ENCODE assay signal across 11 cellular contexts in genomic region chr11:59107721-59108120, GRCh38. TPM values are rescaled to one million over a fixed set of nuclear protein-coding genes. Genes with fewer than 3 reads are reported as not detected.
DNase-seq lines count a peak whose midpoint lies in the region; ATAC-seq, FAIRE-seq and TF ChIP-seq lines count a peak whose summit lies in the region.
"Not testable (repeated sequence)": the region's sequence is repeated elsewhere in the genome, so short reads cannot be mapped to it uniquely, and the experiment has no call there.
"Had no signal": no experiment of that assay in that cellular context is flagged by ENCODE, and none has a peak within 500 bp of the region (broad histone marks: within the 10 kb centered on the region; RNA-seq: fewer than 3 reads in every experiment).

No MANE protein-coding gene starts in this region.

- H3K27ac ChIP-seq in OCI-LY1 (ENCODE audit: low read depth, low read length, poor library complexity, severe bottlenecking), result peak overlapping the region; percentile 98
- H3K27ac ChIP-seq in H1 (ENCODE audit: low read depth, low read length); suprapubic skin: not testable (repeated sequence)

- not testable (repeated sequence) for H3K14ac ChIP-seq in H1 (ENCODE audit: insufficient read length)

- not testable (repeated sequence) for H2AFZ ChIP-seq in OCI-LY1 (ENCODE audit: low read length)
- 0 out of 2 replicates have a peak overlapping the region, but pooled peaks have one; percentile 8 for H2AFZ ChIP-seq in H1 (ENCODE audit: low read length)

- H3K79me2 ChIP-seq in OCI-LY1 (ENCODE audit: insufficient read depth, low read length), result peaks cover 48% of the 10 kb centered on the region
- not testable (repeated sequence) for H3K79me2 ChIP-seq in H1 (ENCODE audit: control insufficient read depth in 1 of 2, insufficient read depth in 2 of 2, low read length in 2 of 2)

- H3K18ac ChIP-seq in H1 (ENCODE audit: extremely low read depth, low read length), result not testable (repeated sequence)

- not testable (repeated sequence) for H3K23ac ChIP-seq in H1 (ENCODE audit: insufficient read length)

- H2BK120ac ChIP-seq in H1 (replicated peaks; ENCODE audit: low read depth, low read length), result not testable (repeated sequence)

- H3K9me2 ChIP-seq in OCI-LY1 (ENCODE audit: low read depth, low read length), result not testable (repeated sequence)

- not testable (repeated sequence) for H3K56ac ChIP-seq in H1 (replicated peaks; ENCODE audit: insufficient read length, low read depth, low read length)

- not testable (repeated sequence) for TF ChIP-seq EP300 in H1 (IDR thresholded peaks at IDR 0.05; ENCODE audit: borderline replicate concordance in 1 of 2, low read depth in 2 of 2, low read length in 2 of 2); suprapubic skin (IDR thresholded peaks at IDR 0.05)

- TF ChIP-seq RAD21 in H1 (IDR thresholded peaks at IDR 0.05 in 1 of 2, conservative IDR thresholded peaks at IDR 0.05 in 1 of 2; ENCODE audit: low read depth in 2 of 2, low read length in 2 of 2), result not testable (repeated sequence)

- H2BK12ac ChIP-seq in H1 (ENCODE audit: low read depth, low read length), result not testable (repeated sequence)

- peaks cover 56% of the 10 kb centered on the region for H3K27me3 Mint-ChIP-seq in activated T-cell treated with anti-CD3 and anti-CD28 coated beads, Interleukin-2, amount 50 U/mL, for 24 hours
- H3K27me3 Mint-ChIP-seq in mesothelial cell of epicardium (ENCODE audit: low read depth), result peaks cover 42% of the 10 kb centered on the region

- FAIRE-seq in H1 (lab: Jason Lieb, UNC), result peak; percentile 7

- POLR2A ChIA-PET in H1 (lab: Charles Lee; ENCODE audit: partially characterized antibody), result interaction anchor here (1.0 to 2.2 kb wide), 9 partner anchors 11 to 180 kb away, joined by 3 to 16 read pairs (median 3); no protein-coding TSS in a partner anchor

- not testable (repeated sequence) for H2BK20ac ChIP-seq in H1 (ENCODE audit: low read length)

- H3K36me3 Mint-ChIP-seq in activated T-cell treated with anti-CD3 and anti-CD28 coated beads, Interleukin-2, amount 50 U/mL, for 24 hours (ENCODE audit: low read depth), result peaks cover 49% of the 10 kb centered on the region
- H3K36me3 Mint-ChIP-seq in mesothelial cell of epicardium, result not testable (repeated sequence)

- H3K4me1 ChIP-seq in OCI-LY1 (ENCODE audit: insufficient read depth, low read length, severe bottlenecking), result peaks cover 83% of the 10 kb centered on the region
- H3K4me1 ChIP-seq in H1 (replicated peaks in 1 of 4; ENCODE audit: control insufficient read depth in 3 of 4, insufficient read depth in 4 of 4, low read length in 3 of 4), result not testable (repeated sequence)
- H3K4me1 ChIP-seq in suprapubic skin, result peaks cover 16% of the 10 kb centered on the region

- H2AK5ac ChIP-seq in H1 (ENCODE audit: low read depth, low read length), result not testable (repeated sequence)

- not testable (repeated sequence) for H3K9me3 ChIP-seq in OCI-LY1 (ENCODE audit: low read length); H1 (ENCODE audit: insufficient read depth in 2 of 2, low read depth in 1 of 2, low read length in 1 of 2); suprapubic skin

- TF ChIP-seq CTCF in GM12864 (IDR thresholded peaks at IDR 0.05; ENCODE audit: low read depth, low read length, missing control alignments); OCI-LY1 (IDR thresholded peaks at IDR 0.05; ENCODE audit: low read length); H1 (IDR thresholded peaks at IDR 0.05; ENCODE audit: control extremely low read depth in 1 of 3, insufficient read depth in 1 of 3, low read depth in 1 of 3, low read length in 3 of 3); mesothelial cell of epicardium (IDR thresholded peaks at IDR 0.05; ENCODE audit: unreplicated experiment); suprapubic skin (IDR thresholded peaks at IDR 0.05): not testable (repeated sequence)

- not testable (repeated sequence) for H3F3A ChIP-seq in OCI-LY1 (ENCODE audit: insufficient read depth, low read length)

- H2BK15ac ChIP-seq in H1 (ENCODE audit: low read length), result not testable (repeated sequence)

- DNase-seq in GM12864 (ENCODE audit: low read depth) (peak; percentile 15), H1 (ENCODE audit: low read depth in 1 of 2, low spot score in 2 of 2) (peak in 1 of 2 experiments; percentile 49)
- not testable (repeated sequence) for DNase-seq in activated T-cell treated with anti-CD3 and anti-CD28 coated beads, Interleukin-2, amount 50 U/mL, for 24 hours; mesothelial cell of epicardium (ENCODE audit: low spot score in 2 of 2, unreplicated experiment in 2 of 2); suprapubic skin (ENCODE audit: low spot score in 2 of 2)

- H4K5ac ChIP-seq in H1 (ENCODE audit: insufficient read length, low read depth, low read length), result not testable (repeated sequence)

- H3K4me1 Mint-ChIP-seq in activated T-cell treated with anti-CD3 and anti-CD28 coated beads, Interleukin-2, amount 50 U/mL, for 24 hours (ENCODE audit: low read depth), result peaks cover 47% of the 10 kb centered on the region
- H3K4me1 Mint-ChIP-seq in mesothelial cell of epicardium, result peaks cover 21% of the 10 kb centered on the region

- not testable (repeated sequence) for H3K27me3 ChIP-seq in OCI-LY1 (ENCODE audit: insufficient read depth, low read length); H1 (replicated peaks in 1 of 4; ENCODE audit: control insufficient read depth in 3 of 4, extremely low read depth in 1 of 4, insufficient read depth in 3 of 4, low read length in 3 of 4); suprapubic skin

- H3K79me1 ChIP-seq in H1 (ENCODE audit: low read depth, low read length), result not testable (repeated sequence)

- H2BK5ac ChIP-seq in H1 (ENCODE audit: low read depth, low read length), result not testable (repeated sequence)

- not testable (repeated sequence) for H3K23me2 ChIP-seq in H1 (ENCODE audit: low read depth, low read length)

- not testable (repeated sequence) for H4K91ac ChIP-seq in H1 (replicated peaks; ENCODE audit: insufficient read length, low read length)

- CTCF ChIA-PET in H1 (lab: Charles Lee; ENCODE audit: partially characterized antibody), result interaction anchor here (0.8 to 2.8 kb wide), 8 partner anchors 24 to 471 kb away, joined by 3 to 14 read pairs (median 4); no protein-coding TSS in a partner anchor

- not testable (repeated sequence) for H3K9me3 Mint-ChIP-seq in activated T-cell treated with anti-CD3 and anti-CD28 coated beads, Interleukin-2, amount 50 U/mL, for 24 hours; mesothelial cell of epicardium

- H3K9ac ChIP-seq in OCI-LY1 (ENCODE audit: low read length) (peak overlapping the region; percentile 86), H1 (replicated peaks in 1 of 4; ENCODE audit: extremely low read depth in 1 of 4, low read depth in 3 of 4, low read length in 3 of 4) (peak overlapping the region in 2 of 4 experiments; percentile 49 to 52; a peak in 4 of 7 replicates)

- H3K4ac ChIP-seq in H1 (replicated peaks; ENCODE audit: insufficient read length, low read depth, low read length), result not testable (repeated sequence)

- not testable (repeated sequence) for TF ChIP-seq POLR2A in H1 (IDR thresholded peaks at IDR 0.05; ENCODE audit: control extremely low read depth in 1 of 2, low read depth in 2 of 2, low read length in 2 of 2); suprapubic skin (IDR thresholded peaks at IDR 0.05)

- 10% methylated on average over 10 of the region's 10 CpGs; no CpG with 5 or more reads in 1 of the 2 experiments for WGBS in H1 (ENCODE audit: extremely low coverage in 1 of 2, insufficient coverage in 1 of 2, insufficient read length in 1 of 2, insufficient replicate concordance in 2 of 2, low coverage in 1 of 2, low lambda C conversion rate in 2 of 2, missing lambda C conversion rate in 1 of 2), 2 experiments
- WGBS in suprapubic skin, result 24% methylated on average over 10 of the region's 10 CpGs

- H3K4me3 Mint-ChIP-seq in activated T-cell treated with anti-CD3 and anti-CD28 coated beads, Interleukin-2, amount 50 U/mL, for 24 hours, result peak overlapping the region; percentile 82
- H3K4me3 Mint-ChIP-seq in mesothelial cell of epicardium, result peak overlapping the region; percentile 76

- H3K27ac Mint-ChIP-seq in activated T-cell treated with anti-CD3 and anti-CD28 coated beads, Interleukin-2, amount 50 U/mL, for 24 hours, result peak overlapping the region; percentile 66
- not testable (repeated sequence) for H3K27ac Mint-ChIP-seq in mesothelial cell of epicardium

- not testable (repeated sequence) for H4K8ac ChIP-seq in H1 (ENCODE audit: extremely low read depth, insufficient read depth, low read length)

- peaks cover 53% of the 10 kb centered on the region for H3K36me3 ChIP-seq in OCI-LY1 (ENCODE audit: insufficient read depth, low read length)
- H3K36me3 ChIP-seq in H1 (ENCODE audit: control insufficient read depth in 2 of 4, insufficient read depth in 4 of 4, low read length in 3 of 4), result peaks cover 0 to 23% (median 10%) of the 10 kb centered on the region in 4 experiments; a peak in 5 of 8 replicates
- H3K36me3 ChIP-seq in suprapubic skin, result not testable (repeated sequence)

- ATAC-seq in GM21786 (IDR thresholded peaks at IDR 0.05; ENCODE audit: unreplicated experiment) (peak; percentile 33), HG03432 (IDR thresholded peaks at IDR 0.05; ENCODE audit: unreplicated experiment) (peak; percentile 21)

- peak overlapping the region; percentile 98 for H3K4me2 ChIP-seq in OCI-LY1 (ENCODE audit: low read length)
- H3K4me2 ChIP-seq in H1 (ENCODE audit: insufficient read depth in 1 of 2, low read depth in 2 of 2, low read length in 2 of 2), result peak overlapping the region; percentile 85 to 89

- H3K4me3 ChIP-seq in GM12864 (ENCODE audit: low read depth, low read length), result peak overlapping the region; percentile 76
- H3K4me3 ChIP-seq in OCI-LY1 (ENCODE audit: low read depth, low read length, poor library complexity, severe bottlenecking), result peak overlapping the region; percentile 83
- H3K4me3 ChIP-seq in H1 (ENCODE audit: extremely low read depth in 1 of 4, insufficient read depth in 2 of 4, low read depth in 3 of 4, low read length in 4 of 4), result peak overlapping the region; percentile 46 to 65 (median 62)
- peak overlapping the region; percentile 67 for H3K4me3 ChIP-seq in suprapubic skin

- not testable (repeated sequence) for H4K20me1 ChIP-seq in OCI-LY1 (ENCODE audit: insufficient read depth, low read length); H1 (replicated peaks in 1 of 2; ENCODE audit: control insufficient read depth in 1 of 2, insufficient read depth in 2 of 2, low read length in 2 of 2)

RNA-seq across cellular contexts. Expression of gene FAM111B, which starts 0.7 kb away (rescaled TPM):
- 38.1 and 40.0 TPM in 2 replicates for total RNA-seq in H1 (2021; fragmentation: NEBNext Ultra II Directional; extraction: Animal tissue kit (Norgen Biotek cat#: 25700))
- 2.4 and 4.8 TPM in 2 replicates for polyA plus RNA-seq in H1 (2011; rRNA removed)
- 7.5 TPM for polyA plus RNA-seq in H1 (2011; cell fraction: cytosol; rRNA removed)
- polyA plus RNA-seq in H1 (2011; cell fraction: nucleus; rRNA removed), result 5.0 TPM
- polyA plus RNA-seq in H1 (2012, experiment 1 of 2), result 11.0 to 24.2 TPM (median 15.3 TPM) in 4 replicates
- polyA plus RNA-seq in H1 (2012, experiment 2 of 2), result 0.72 TPM
- 23.2 TPM for polyA plus RNA-seq in H1 (2013, experiment 1 of 2)
- polyA plus RNA-seq in H1 (2013, experiment 2 of 2), result 21.3 TPM
- 23.6 and 43.3 TPM in 2 replicates for polyA minus RNA-seq in H1 (2011; rRNA and poly(A)+ RNA removed)
- 9.8 TPM for polyA minus RNA-seq in H1 (2011; cell fraction: cytosol; rRNA and poly(A)+ RNA removed)
- 69.0 TPM for polyA minus RNA-seq in H1 (2011; cell fraction: nucleus; rRNA and poly(A)+ RNA removed)
- total RNA-seq in mesothelial cell of epicardium (6.2 to 6.9 TPM (median 6.8 TPM) in 3 replicates), suprapubic skin (1 to 10 TPM in 3 of 4 donors, under 1 TPM in 1; 0.48 to 1.8 (median 1.5) TPM)

RNA-seq across cellular contexts. Expression of gene GLYATL1B, which starts 21.6 kb away (rescaled TPM):
- not detected in 2 replicates for total RNA-seq in H1 (2021; fragmentation: NEBNext Ultra II Directional; extraction: Animal tissue kit (Norgen Biotek cat#: 25700))
- polyA plus RNA-seq in H1 (2011; rRNA removed), result 0.08 TPM in 1 of 2 replicates, not detected in the other
- not detected for polyA plus RNA-seq in H1 (2011; cell fraction: cytosol; rRNA removed)
- not detected for polyA plus RNA-seq in H1 (2011; cell fraction: nucleus; rRNA removed)
- 0.21 to 0.41 TPM in 2 of 4 replicates, not detected in the others for polyA plus RNA-seq in H1 (2012, experiment 1 of 2)
- polyA plus RNA-seq in H1 (2012, experiment 2 of 2), result not detected
- polyA plus RNA-seq in H1 (2013, experiment 1 of 2), result not detected
- not detected for polyA plus RNA-seq in H1 (2013, experiment 2 of 2)
- not detected in 2 replicates for polyA minus RNA-seq in H1 (2011; rRNA and poly(A)+ RNA removed)
- not detected for polyA minus RNA-seq in H1 (2011; cell fraction: cytosol; rRNA and poly(A)+ RNA removed)
- not detected for polyA minus RNA-seq in H1 (2011; cell fraction: nucleus; rRNA and poly(A)+ RNA removed)
- total RNA-seq in mesothelial cell of epicardium, result not detected in 3 replicates
- not detected for total RNA-seq in suprapubic skin
- total RNA-seq: K562; left lung; T-helper 1 cell treated with Interleukin-12 subunit alpha and Interleukin-12 subunit beta and Interleukin-4 antibody, amounts not matched to agents 30 ng/mL and 1 ng/mL, for 36 hours had no signal
- polyA plus RNA-seq: K562 had no signal

RNA-seq across cellular contexts. Expression of gene FAM111A, which starts 34.9 kb away (rescaled TPM):
- total RNA-seq in H1 (2021; fragmentation: NEBNext Ultra II Directional; extraction: Animal tissue kit (Norgen Biotek cat#: 25700)), result 29.9 and 31.1 TPM in 2 replicates
- 7.4 and 10.2 TPM in 2 replicates for polyA plus RNA-seq in H1 (2011; rRNA removed)
- 15.8 TPM for polyA plus RNA-seq in H1 (2011; cell fraction: cytosol; rRNA removed)
- polyA plus RNA-seq in H1 (2011; cell fraction: nucleus; rRNA removed), result 10.5 TPM
- 13.8 to 25.1 TPM (median 16.9 TPM) in 4 replicates for polyA plus RNA-seq in H1 (2012, experiment 1 of 2)
- 1.7 TPM for polyA plus RNA-seq in H1 (2012, experiment 2 of 2)
- polyA plus RNA-seq in H1 (2013, experiment 1 of 2), result 29.3 TPM
- polyA plus RNA-seq in H1 (2013, experiment 2 of 2), result 30.3 TPM
- polyA minus RNA-seq in H1 (2011; rRNA and poly(A)+ RNA removed), result 12.3 and 17.5 TPM in 2 replicates
- 7.4 TPM for polyA minus RNA-seq in H1 (2011; cell fraction: cytosol; rRNA and poly(A)+ RNA removed)
- 21.1 TPM for polyA minus RNA-seq in H1 (2011; cell fraction: nucleus; rRNA and poly(A)+ RNA removed)
- total RNA-seq in mesothelial cell of epicardium, result 40.5 to 41.7 TPM (median 40.8 TPM) in 3 replicates
- total RNA-seq in suprapubic skin, result 10 to 100 TPM; 12.5 to 55.7 (median 21.6) TPM
